In genomic region chr7:4181446-4181845, GRCh38 we compare ENCODE assay signal across 25 cellular contexts.
DNase-seq lines count a peak whose midpoint lies in the region; ATAC-seq and TF ChIP-seq lines count a peak whose summit lies in the region.
"Had no signal": no experiment of that assay in that cellular context is flagged by ENCODE, and none has a peak within 500 bp of the region (broad histone marks: within the 10 kb centered on the region; RNA-seq: fewer than 3 reads in every experiment).

No MANE protein-coding gene starts in this region.

- H3K4me1 ChIP-seq in left ventricle myocardium inferior (no peaks in the 10 kb centered on the region), lower lobe of right lung (no peaks in the 10 kb centered on the region)
- H3K4me1 ChIP-seq: BE2C had no signal

- H3K9me3 Mint-ChIP-seq in chondrocyte (ENCODE audit: low read depth): no peaks in the 10 kb centered on the region

- H3K9me3 ChIP-seq in left ventricle myocardium inferior (replicated peaks) (no peaks in the 10 kb centered on the region), lower lobe of right lung (no peaks in the 10 kb centered on the region), MG63 (no peaks in the 10 kb centered on the region)
- H3K9me3 ChIP-seq: BE2C had no signal

- H3K4me3 ChIP-seq in left ventricle myocardium inferior (no peak overlapping the region), lower lobe of right lung (no peak overlapping the region), MG63 (no peak overlapping the region)
- H3K4me3 ChIP-seq: BLaER1, GM12878 had no signal

- H3K36me3 ChIP-seq in left ventricle myocardium inferior (no peaks in the 10 kb centered on the region), lower lobe of right lung (no peaks in the 10 kb centered on the region), MG63 (no peaks in the 10 kb centered on the region)
- H3K36me3 ChIP-seq: BE2C, BLaER1 had no signal

- peaks cover 3% of the 10 kb centered on the region for H3K36me3 Mint-ChIP-seq in chondrocyte (ENCODE audit: low read depth)
- H3K36me3 Mint-ChIP-seq: CD14-positive monocyte; CD4-positive, alpha-beta memory T cell; CD4-positive, CD25-positive, alpha-beta regulatory T cell; CD8-positive, alpha-beta memory T cell had no signal

- peak; percentile 9 for DNase-seq in Right ventricle myocardium inferior (ENCODE audit: missing footprints)
- no peak for DNase-seq in left ventricle myocardium inferior
- peak; percentile 72 for DNase-seq in chondrocyte (ENCODE audit: low spot score)
- DNase-seq in lower lobe of right lung: peak; percentile 3
- no peak for DNase-seq in MG63
- no peak for DNase-seq in activated gamma-delta T cell (lab: John Stamatoyannopoulos, UW)
- DNase-seq: 8988T; ACHN; BE2C; C1 segment of cervical spinal cord; CD4-positive, alpha-beta memory T cell; CD4-positive, CD25-positive, alpha-beta regulatory T cell; COR-L47; DMS 273 treated with DMSO at 0.1 percent for 48 hours; DMS153; DMS53; DMS79; DND-41; EL; GDM1 had no signal

- no peak for TF ChIP-seq CTCF in left ventricle myocardium inferior (IDR thresholded peaks at IDR 0.05; ENCODE audit: borderline replicate concordance)
- TF ChIP-seq CTCF in chondrocyte (IDR thresholded peaks at IDR 0.05): no peak
- TF ChIP-seq CTCF in lower lobe of right lung (IDR thresholded peaks at IDR 0.05): no peak

- H3K27ac Mint-ChIP-seq in chondrocyte (ENCODE audit: unreplicated experiment): no peak overlapping the region
- H3K27ac Mint-ChIP-seq: CD14-positive monocyte; CD4-positive, alpha-beta memory T cell; CD8-positive, alpha-beta memory T cell had no signal

- H3K4me3 Mint-ChIP-seq in chondrocyte (ENCODE audit: unreplicated experiment): no peak overlapping the region
- H3K4me3 Mint-ChIP-seq: CD14-positive monocyte; CD4-positive, alpha-beta memory T cell; CD4-positive, CD25-positive, alpha-beta regulatory T cell; CD8-positive, alpha-beta memory T cell had no signal

- no peaks in the 10 kb centered on the region for H3K4me1 Mint-ChIP-seq in chondrocyte (ENCODE audit: low read depth)
- H3K4me1 Mint-ChIP-seq: CD14-positive monocyte; CD4-positive, CD25-positive, alpha-beta regulatory T cell; CD8-positive, alpha-beta memory T cell had no signal

- no peaks in the 10 kb centered on the region for H3K27me3 ChIP-seq in left ventricle myocardium inferior (ENCODE audit: low read depth)
- no peaks in the 10 kb centered on the region for H3K27me3 ChIP-seq in lower lobe of right lung (ENCODE audit: low read depth)
- no peaks in the 10 kb centered on the region for H3K27me3 ChIP-seq in MG63
- H3K27me3 ChIP-seq: BE2C, BLaER1 had no signal

- ATAC-seq in Right ventricle myocardium inferior (no peak), lower lobe of right lung (no peak), GM19351 (IDR thresholded peaks at IDR 0.05; ENCODE audit: unreplicated experiment) (no peak)
- ATAC-seq: GM12878 had no signal

- no peak overlapping the region for H3K27ac ChIP-seq in left ventricle myocardium inferior (replicated peaks)
- no peak overlapping the region for H3K27ac ChIP-seq in lower lobe of right lung
- H3K27ac ChIP-seq: BLaER1 had no signal

- H3K27me3 Mint-ChIP-seq in chondrocyte (ENCODE audit: low read depth): no peaks in the 10 kb centered on the region
- H3K27me3 Mint-ChIP-seq: CD4-positive, alpha-beta memory T cell; CD4-positive, CD25-positive, alpha-beta regulatory T cell; CD8-positive, alpha-beta memory T cell had no signal

- intact Hi-C loops in Right ventricle myocardium inferior (cut with DNase I): no loop called here
- intact Hi-C loops in left ventricle myocardium inferior (cut with micrococcal nuclease): no loop called here
- intact Hi-C loops in lower lobe of right lung (cut with DNase I): no loop called here

Comparison
In these comparisons a context has a peak if more than half of its experiments do, and no peak if none do; other contexts are left out.
1. DNase-seq: peak in Right ventricle myocardium inferior (single experiment), chondrocyte (single experiment) and lower lobe of right lung (single experiment); none in left ventricle myocardium inferior (single experiment), MG63 (single experiment) and activated gamma-delta T cell (single experiment).